Comparison of ENCODE assay signal across 8 cellular contexts in genomic region chr11:75280227-75280671, GRCh38. TPM values are rescaled to one million over a fixed set of nuclear protein-coding genes. Genes with fewer than 3 reads are reported as not detected.
DNase-seq lines count a peak whose midpoint lies in the region; ATAC-seq, FAIRE-seq and TF ChIP-seq lines count a peak whose summit lies in the region.

No MANE protein-coding gene starts in this region.

- peaks cover 34 to 57% (median 47%) of the 10 kb centered on the region in 7 donors for H3K4me1 Mint-ChIP-seq in naive thymus-derived CD4-positive, alpha-beta T cell

- H3K27ac ChIP-seq in PC-3 (ENCODE audit: low read length) (no peak overlapping the region), esophagus squamous epithelium (peak overlapping the region in 2 of 4 donors; percentile 53 to 68)
- no peak overlapping the region for H3K27ac ChIP-seq in naive thymus-derived CD4-positive, alpha-beta T cell (ENCODE audit: low read depth, low read length)

- H3K4me1 ChIP-seq in PC-3 (ENCODE audit: insufficient read depth, low read length) (no peaks in the 10 kb centered on the region), esophagus squamous epithelium (peaks cover 0 to 31% (median 11%) of the 10 kb centered on the region in 3 donors)
- H3K4me1 ChIP-seq in naive thymus-derived CD4-positive, alpha-beta T cell (ENCODE audit: control insufficient read depth in 2 of 2, insufficient read depth in 2 of 2, low read length in 2 of 2) = peaks cover 27 to 46% of the 10 kb centered on the region in 2 donors

- H3K36me3 Mint-ChIP-seq in naive thymus-derived CD4-positive, alpha-beta T cell = peaks cover 4 to 21% (median 20%) of the 10 kb centered on the region in 5 donors

- peak; percentile 98 for FAIRE-seq in HTR-8/SVneo (lab: Jason Lieb, UNC)

- H3K4me3 Mint-ChIP-seq in naive thymus-derived CD4-positive, alpha-beta T cell = peak overlapping the region in 5 of 10 donors; percentile 16 to 65 (median 60)

- H3K4me2 ChIP-seq in PC-3 (ENCODE audit: low read length) = no peak overlapping the region

- H3K4me3 ChIP-seq in PC-3 (ENCODE audit: low read length) = no peak overlapping the region
- H3K4me3 ChIP-seq in esophagus squamous epithelium = no peak overlapping the region
- H3K4me3 ChIP-seq in naive thymus-derived CD4-positive, alpha-beta T cell (ENCODE audit: low read length) = no peak overlapping the region

- H3K36me3 ChIP-seq in PC-3 (ENCODE audit: low read depth, low read length) (no peaks in the 10 kb centered on the region), esophagus squamous epithelium (peaks cover 3 to 78% (median 7%) of the 10 kb centered on the region in 3 donors)
- H3K36me3 ChIP-seq in naive thymus-derived CD4-positive, alpha-beta T cell (ENCODE audit: control insufficient read depth in 2 of 3, insufficient read depth in 3 of 3, low read length in 3 of 3) = peaks cover 0 to 67% (median 3%) of the 10 kb centered on the region in 3 experiments

- ATAC-seq in PC-3 (peak; percentile 95), HG02884 (IDR thresholded peaks at IDR 0.05; ENCODE audit: unreplicated experiment) (no peak)
- ATAC-seq in naive thymus-derived CD4-positive, alpha-beta T cell = peak; percentile 78

- CTCF ChIA-PET in PC-3 (lab: Charles Lee) = interaction anchor here (1.0 to 1.5 kb wide), 3 partner anchors 44 to 140 kb away, joined by 3 to 5 read pairs (median 4); no protein-coding TSS in a partner anchor
- CTCF ChIA-PET in naive thymus-derived CD4-positive, alpha-beta T cell (lab: Charles Lee) = interaction anchor here (0.5 to 14.8 kb wide), 26 partner anchors 9 to 258 kb away, joined by 3 to 416 read pairs (median 5); partner anchors contain the start of genes GDPD5 and RPS3

- no peaks in the 10 kb centered on the region for H3K27me3 Mint-ChIP-seq in naive thymus-derived CD4-positive, alpha-beta T cell

- no TSS peak for BruUV-seq in PC-3 (replicated peaks; lab: Mats Ljungman, UMichigan)

- no peaks in the 10 kb centered on the region for H3K9me3 Mint-ChIP-seq in naive thymus-derived CD4-positive, alpha-beta T cell

- H2AFZ ChIP-seq in PC-3 (ENCODE audit: low read length) = no peak overlapping the region

- H3K27ac Mint-ChIP-seq in naive thymus-derived CD4-positive, alpha-beta T cell = peak overlapping the region; percentile 79 to 99 (median 91)

- DNase-seq in DMS153 (lab: John Stamatoyannopoulos, UW) (peak; percentile 74), HTR-8/SVneo (ENCODE audit: insufficient read length, low spot score) (peak; percentile 96), PC-3 (peak; percentile 90), esophagus squamous epithelium (lab: John Stamatoyannopoulos, UW) (no peak)
- peak; percentile 76 for DNase-seq in activated T-cell treated with anti-CD3 and anti-CD28 coated beads, Interleukin-2, amount 50 U/mL, for 1 hour
- DNase-seq in naive thymus-derived CD4-positive, alpha-beta T cell = peak; percentile 56 to 83 (median 69)
- peak; percentile 54 for DNase-seq in stimulated activated CD8-positive, alpha-beta memory T cell treated with anti-CD3 and anti-CD28 coated beads, Interleukin-7, amount 100 ng/mL, for 24 hours (ENCODE audit: low read depth)

- POLR2A ChIA-PET in PC-3 (lab: Charles Lee; ENCODE audit: unreplicated experiment) = no interaction called here
- POLR2A ChIA-PET in naive thymus-derived CD4-positive, alpha-beta T cell (lab: Charles Lee) = interaction anchor here (0.8 to 8.5 kb wide), 7 partner anchors 49 to 137 kb away, joined by 3 to 119 read pairs (median 9); partner anchors contain the start of gene ARRB1

- H3F3A ChIP-seq in PC-3 (ENCODE audit: low read length, unreplicated experiment) = no peaks in the 10 kb centered on the region

- H3K9me3 ChIP-seq in PC-3 (ENCODE audit: low read length) = no peaks in the 10 kb centered on the region
- no peaks in the 10 kb centered on the region for H3K9me3 ChIP-seq in esophagus squamous epithelium
- no peaks in the 10 kb centered on the region for H3K9me3 ChIP-seq in naive thymus-derived CD4-positive, alpha-beta T cell (ENCODE audit: control insufficient read depth in 2 of 3, low read length in 3 of 3)

- 0 to 20% methylated on average over 1 to 2 of the region's 8 CpGs for WGBS in esophagus squamous epithelium, 2 donors

- H3K27me3 ChIP-seq in PC-3 (ENCODE audit: low read length) (no peaks in the 10 kb centered on the region), esophagus squamous epithelium (no peaks in the 10 kb centered on the region)
- no peaks in the 10 kb centered on the region for H3K27me3 ChIP-seq in naive thymus-derived CD4-positive, alpha-beta T cell (ENCODE audit: control insufficient read depth in 2 of 2, insufficient read depth in 2 of 2, low read length in 2 of 2)

- intact Hi-C loops in PC-3 (cut with micrococcal nuclease) = loop anchor here (1.0 to 2.0 kb wide), 2 partner anchors 47 to 104 kb away; no protein-coding TSS in a partner anchor
- intact Hi-C loops in esophagus squamous epithelium (cut with DNase I) = loop anchor here (5.0 kb wide), 1 partner anchor 102 kb away; no protein-coding TSS in a partner anchor
- intact Hi-C loops in naive thymus-derived CD4-positive, alpha-beta T cell (cut with micrococcal nuclease) = loop anchor here (1.0 kb wide), 6 partner anchors 48 to 252 kb away; no protein-coding TSS in a partner anchor

- H3K9ac ChIP-seq in PC-3 (ENCODE audit: low read length) = no peak overlapping the region

- H3K79me2 ChIP-seq in PC-3 (ENCODE audit: low read length) = no peaks in the 10 kb centered on the region

- TF ChIP-seq CTCF in PC-3 (conservative IDR thresholded peaks at IDR 0.05; ENCODE audit: low read depth, low read length) = peak; percentile 97
- peak; percentile 94 to 99 (median 98) for TF ChIP-seq CTCF in esophagus squamous epithelium (IDR thresholded peaks at IDR 0.05)

- H4K20me1 ChIP-seq in PC-3 (ENCODE audit: low read length) = no peaks in the 10 kb centered on the region

- no peak for TF ChIP-seq POLR2A in esophagus squamous epithelium (IDR thresholded peaks at IDR 0.05)

- H3K9me2 ChIP-seq in PC-3 (replicated peaks; ENCODE audit: low read length) = no peaks in the 10 kb centered on the region

RNA-seq across cellular contexts. Expression of gene TPBGL, which starts 39.7 kb away (rescaled TPM):
- total RNA-seq in PC-3 (2014; rRNA removed) (not detected in 2 replicates), esophagus squamous epithelium (under 1 TPM in 1 of 4 donors, not detected in 3; 0.09 TPM)
- total RNA-seq in naive thymus-derived CD4-positive, alpha-beta T cell = under 1 TPM; 0.15 to 0.58 (median 0.27) TPM
- polyA plus RNA-seq in naive thymus-derived CD4-positive, alpha-beta T cell = under 1 TPM in 1 of 2 donors, not detected in 1; 0.40 TPM
